Comparison of ENCODE assay signal across 9 cellular contexts in genomic region chr14:52267501-52268190, GRCh38. TPM values are rescaled to one million over a fixed set of nuclear protein-coding genes. Genes with fewer than 3 reads are reported as not detected.
DNase-seq lines count a peak whose midpoint lies in the region; ATAC-seq and TF ChIP-seq lines count a peak whose summit lies in the region.
"Had no signal": no experiment of that assay in that cellular context is flagged by ENCODE, and none has a peak within 500 bp of the region (broad histone marks: within the 10 kb centered on the region; RNA-seq: fewer than 3 reads in every experiment).

Gene PTGDR (plus strand): TSS chr14:52267698. CDS start chr14:52267815, 117 bp downstream.

- no peaks in the 10 kb centered on the region for H3K9me3 ChIP-seq in mesenchymal stem cell (ENCODE audit: control insufficient read depth, low read length)
- no peaks in the 10 kb centered on the region for H3K9me3 ChIP-seq in stomach
- H3K9me3 ChIP-seq: thyroid gland had no signal

- peak within 1 kb of the TSS in 1 of 2 experiments; percentile 68 for H3K23ac ChIP-seq in mesenchymal stem cell (ENCODE audit: low read length in 2 of 2)

- H4K91ac ChIP-seq in mesenchymal stem cell (ENCODE audit: low read length), result no peak within 1 kb of the TSS

- 6% methylated on average over 57 of the region's 58 CpGs for WGBS in mesenchymal stem cell
- 2 to 11% (median 3%) methylated on average over 12 to 58 of the region's 58 CpGs for WGBS in stomach, 5 donors

- no peak within 1 kb of the TSS for H4K8ac ChIP-seq in mesenchymal stem cell (ENCODE audit: low read length)

- no peak within 1 kb of the TSS for H2BK5ac ChIP-seq in mesenchymal stem cell (ENCODE audit: low read depth, low read length, poor library complexity, severe bottlenecking)

- H3K36me3 Mint-ChIP-seq in dendritic cell treated with granulocyte-macrophage colony-stimulating factor and Interleukin-4, amounts not matched to agents 40 ng/mL and 50 ng/mL, for 4 days (ENCODE audit: low read depth), result no peaks in the 10 kb centered on the region

- H3K14ac ChIP-seq in mesenchymal stem cell (ENCODE audit: low read length in 2 of 2), result peak within 1 kb of the TSS in 1 of 2 experiments; percentile 62

- H3K27ac ChIP-seq in mesenchymal stem cell (ENCODE audit: low read length, poor library complexity, severe bottlenecking) (no peak within 1 kb of the TSS), stomach (peak within 1 kb of the TSS in 3 of 5 donors; percentile 1 to 55 (median 43))

- H3K27me3 ChIP-seq in mesenchymal stem cell (ENCODE audit: control insufficient read depth in 1 of 2, insufficient read depth in 1 of 2, low read length in 2 of 2) (peaks cover 38 to 52% of the 10 kb centered on the region in 2 experiments), stomach (peaks cover 12 to 40% (median 22%) of the 10 kb centered on the region in 3 donors)
- H3K27me3 ChIP-seq: thyroid gland had no signal

- TF ChIP-seq EP300 in stomach (IDR thresholded peaks at IDR 0.05), result no peak

- H2BK15ac ChIP-seq in mesenchymal stem cell (ENCODE audit: low read depth, poor library complexity, severe bottlenecking), result no peak within 1 kb of the TSS

- H3K36me3 ChIP-seq in mesenchymal stem cell (ENCODE audit: control insufficient read depth in 1 of 2, insufficient read depth in 2 of 2, low read depth in 1 of 2, low read length in 2 of 2) (no peaks in the 10 kb centered on the region), stomach (no peaks in the 10 kb centered on the region)
- H3K36me3 ChIP-seq: thyroid gland had no signal

- peak within 1 kb of the TSS; percentile 12 for H3K9ac ChIP-seq in mesenchymal stem cell (ENCODE audit: low read length)

- no peak within 1 kb of the TSS for H2BK12ac ChIP-seq in mesenchymal stem cell (ENCODE audit: low read length in 2 of 2)

- H3K4me3 Mint-ChIP-seq in dendritic cell treated with granulocyte-macrophage colony-stimulating factor and Interleukin-4, amounts not matched to agents 40 ng/mL and 50 ng/mL, for 4 days, result peak within 1 kb of the TSS; percentile 20

- ATAC-seq in GM21737 (IDR thresholded peaks at IDR 0.05; ENCODE audit: unreplicated experiment), result no peak

- intact Hi-C loops in dendritic cell treated with granulocyte-macrophage colony-stimulating factor and Interleukin-4, amounts not matched to agents 40 ng/mL and 50 ng/mL, for 4 days (cut with micrococcal nuclease), result no loop called here
- intact Hi-C loops in stomach (cut with DNase I; ENCODE audit: low total_unique reads), result no loop called here

- H3K27ac Mint-ChIP-seq in dendritic cell treated with granulocyte-macrophage colony-stimulating factor and Interleukin-4, amounts not matched to agents 40 ng/mL and 50 ng/mL, for 4 days, result no peak within 1 kb of the TSS

- H3K4me1 ChIP-seq in mesenchymal stem cell (ENCODE audit: control insufficient read depth, insufficient read depth, low read depth, low read length), result peaks cover 14% of the 10 kb centered on the region
- H3K4me1 ChIP-seq in stomach, result peaks cover 16 to 35% (median 22%) of the 10 kb centered on the region in 4 donors

- no peaks in the 10 kb centered on the region for H3K9me3 Mint-ChIP-seq in dendritic cell treated with granulocyte-macrophage colony-stimulating factor and Interleukin-4, amounts not matched to agents 40 ng/mL and 50 ng/mL, for 4 days

- no peaks in the 10 kb centered on the region for H3K79me1 ChIP-seq in mesenchymal stem cell (replicated peaks; ENCODE audit: low read length, poor library complexity, severe bottlenecking)

- H2BK120ac ChIP-seq in mesenchymal stem cell (ENCODE audit: low read depth, low read length), result no peak within 1 kb of the TSS

- peak within 1 kb of the TSS; percentile 6 for H2AFZ ChIP-seq in mesenchymal stem cell (ENCODE audit: low read depth, low read length)

- H3K27me3 Mint-ChIP-seq in dendritic cell treated with granulocyte-macrophage colony-stimulating factor and Interleukin-4, amounts not matched to agents 40 ng/mL and 50 ng/mL, for 4 days, result peaks cover 74% of the 10 kb centered on the region

- H3K4ac ChIP-seq in mesenchymal stem cell (ENCODE audit: low read depth in 1 of 2, low read length in 2 of 2), result no peak within 1 kb of the TSS

- H3K4me3 ChIP-seq in AG09309 (ENCODE audit: control insufficient read depth, low read depth, low read length), result peak within 1 kb of the TSS; percentile 19
- H3K4me3 ChIP-seq in mesenchymal stem cell (ENCODE audit: insufficient read depth in 1 of 2, low read depth in 1 of 2, low read length in 2 of 2), result peak within 1 kb of the TSS; percentile 45 to 68
- peak within 1 kb of the TSS; percentile 43 to 57 (median 52) for H3K4me3 ChIP-seq in stomach

- TF ChIP-seq CTCF in AG09309 (IDR thresholded peaks at IDR 0.05; ENCODE audit: control insufficient read depth, insufficient read depth, low read depth, low read length, missing control alignments) (no peak), stomach (IDR thresholded peaks at IDR 0.05) (no peak)

- peaks cover 43% of the 10 kb centered on the region for H3K4me1 Mint-ChIP-seq in dendritic cell treated with granulocyte-macrophage colony-stimulating factor and Interleukin-4, amounts not matched to agents 40 ng/mL and 50 ng/mL, for 4 days (ENCODE audit: low read depth)

- no peak within 1 kb of the TSS for H2AK5ac ChIP-seq in mesenchymal stem cell (ENCODE audit: low read length, severe bottlenecking)

- peak within 1 kb of the TSS; percentile 57 for H3K4me2 ChIP-seq in mesenchymal stem cell (ENCODE audit: low read length, poor library complexity, severe bottlenecking)

- TF ChIP-seq POLR2A in stomach (IDR thresholded peaks at IDR 0.05), result no peak

- DNase-seq in AG09309 (ENCODE audit: low read depth) (no peak), T follicular helper cell (ENCODE audit: low read depth) (peak; percentile 3), mesenchymal stem cell (peak; percentile 21), stomach (peak; percentile 30), SKM-1 (lab: John Stamatoyannopoulos, UW; ENCODE audit: unreplicated experiment) (no peak), glomerular visceral epithelial cell (ENCODE audit: extremely low spot score) (no peak)

- no peak within 1 kb of the TSS for H3K18ac ChIP-seq in mesenchymal stem cell (ENCODE audit: low read depth in 1 of 2, low read length in 2 of 2)

RNA-seq across cellular contexts. Expression of gene PTGDR, which starts in this region (rescaled TPM):
- polyA plus RNA-seq in mesenchymal stem cell (2013, experiment 1 of 2), result not detected
- not detected for polyA plus RNA-seq in mesenchymal stem cell (2013, experiment 2 of 2)
- total RNA-seq in stomach, result 10 to 100 TPM in 1 of 5 donors, under 1 TPM in 1, not detected in 3; 0.37 to 33.0 TPM
- not detected for polyA plus RNA-seq in stomach

Comparison
In these comparisons a context has a peak if more than half of its experiments do, and no peak if none do; other contexts are left out.
1. DNase-seq: peak in T follicular helper cell (single experiment), mesenchymal stem cell (single experiment) and stomach (single experiment); none in AG09309 (single experiment), SKM-1 (single experiment) and glomerular visceral epithelial cell (single experiment).
2. Peak in every context shown above with its lines, with median percentiles within 50 percentile points of each other: H3K4me3 ChIP-seq.